Comparison of ENCODE assay signal across 2 cellular contexts in genomic region chr5:36589735-36590134, GRCh38. TPM values are rescaled to one million over a fixed set of nuclear protein-coding genes. Genes with fewer than 3 reads are reported as not detected.
"Had no signal": no experiment of that assay in that cellular context is flagged by ENCODE, and none has a peak within 500 bp of the region (broad histone marks: within the 10 kb centered on the region; RNA-seq: fewer than 3 reads in every experiment).

No MANE protein-coding gene starts in this region.

RNA-seq across cellular contexts. Expression of gene SLC1A3, which starts 16.7 kb away (rescaled TPM):
- total RNA-seq: activated T-helper 1 cell treated with anti-CD3 and anti-CD28 coated beads, Interleukin-12 subunit alpha, Interleukin-12 subunit beta, Interleukin-2, Interleukin-4 antibody, amounts not matched to agents 30 ng/mL and 10 ng/mL and 1 ng/mL, durations not matched to agents 14 hours and 24 hours and 36 hours; activated T-helper 2 cell treated with anti-CD3 and anti-CD28 coated beads, Interferon-gamma antibody, Interleukin-2, Interleukin-4, amounts not matched to agents 10 μg/mL and 5 μg/mL and 100 μg/mL, durations not matched to agents 14 hours and 24 hours and 36 hours had no signal
